ENCODE assay signal across 1 cellular context in the genomic region with DNA sequence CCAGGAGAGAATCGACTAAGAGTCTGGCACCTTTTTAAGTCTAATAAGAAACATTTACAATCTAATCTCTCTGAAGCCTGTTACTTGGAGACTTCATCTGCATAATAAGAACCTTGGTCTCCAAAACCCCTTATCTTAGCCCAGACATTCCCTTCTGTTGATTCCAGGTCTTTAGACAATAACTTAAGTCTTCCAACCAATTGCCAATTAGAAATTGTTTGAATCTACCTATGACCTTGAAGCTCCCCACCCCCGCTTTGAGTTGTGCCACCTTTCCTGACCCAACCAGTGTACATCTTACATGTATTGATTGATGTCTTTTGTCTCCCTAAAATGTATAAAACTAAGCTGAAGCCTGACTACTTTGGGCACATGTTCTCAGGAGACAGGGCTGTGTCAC.
TF ChIP-seq lines count a peak whose summit lies in the region.

No MANE protein-coding gene starts in this region.

TF ChIP-seq in IMR-90, 13 proteins besides CTCF, POLR2A, EP300 and RAD21 (continued from another document):
- TF ChIP-seq, protein P1, sequence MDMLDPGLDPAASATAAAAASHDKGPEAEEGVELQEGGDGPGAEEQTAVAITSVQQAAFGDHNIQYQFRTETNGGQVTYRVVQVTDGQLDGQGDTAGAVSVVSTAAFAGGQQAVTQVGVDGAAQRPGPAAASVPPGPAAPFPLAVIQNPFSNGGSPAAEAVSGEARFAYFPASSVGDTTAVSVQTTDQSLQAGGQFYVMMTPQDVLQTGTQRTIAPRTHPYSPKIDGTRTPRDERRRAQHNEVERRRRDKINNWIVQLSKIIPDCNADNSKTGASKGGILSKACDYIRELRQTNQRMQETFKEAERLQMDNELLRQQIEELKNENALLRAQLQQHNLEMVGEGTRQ (IDR thresholded peaks at IDR 0.05; ENCODE audit: low read depth, low read length): no peak
- TF ChIP-seq RCOR1 (IDR thresholded peaks at IDR 0.05; ENCODE audit: insufficient replicate concordance, low read length): no peak
- TF ChIP-seq, protein P2, sequence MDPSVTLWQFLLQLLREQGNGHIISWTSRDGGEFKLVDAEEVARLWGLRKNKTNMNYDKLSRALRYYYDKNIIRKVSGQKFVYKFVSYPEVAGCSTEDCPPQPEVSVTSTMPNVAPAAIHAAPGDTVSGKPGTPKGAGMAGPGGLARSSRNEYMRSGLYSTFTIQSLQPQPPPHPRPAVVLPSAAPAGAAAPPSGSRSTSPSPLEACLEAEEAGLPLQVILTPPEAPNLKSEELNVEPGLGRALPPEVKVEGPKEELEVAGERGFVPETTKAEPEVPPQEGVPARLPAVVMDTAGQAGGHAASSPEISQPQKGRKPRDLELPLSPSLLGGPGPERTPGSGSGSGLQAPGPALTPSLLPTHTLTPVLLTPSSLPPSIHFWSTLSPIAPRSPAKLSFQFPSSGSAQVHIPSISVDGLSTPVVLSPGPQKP (IDR thresholded peaks at IDR 0.05; ENCODE audit: borderline replicate concordance, low read depth, low read length): no peak
- TF ChIP-seq SMC3 (IDR thresholded peaks at IDR 0.05; ENCODE audit: low read depth, low read length): no peak
- TF ChIP-seq RFX5 (IDR thresholded peaks at IDR 0.05; ENCODE audit: low read depth, low read length): no peak
- no peak for TF ChIP-seq NFE2L2 (IDR thresholded peaks at IDR 0.05; ENCODE audit: low read depth, low read length)
- TF ChIP-seq MAZ (IDR thresholded peaks at IDR 0.05; ENCODE audit: borderline replicate concordance, low read depth, low read length): no peak
